34 cellular contexts compared by ENCODE assay signal in genomic region chr9:17782750-17783149, GRCh38.
"Had no signal": no experiment of that assay in that cellular context is flagged by ENCODE, and none has a peak within 500 bp of the region (broad histone marks: within the 10 kb centered on the region; RNA-seq: fewer than 3 reads in every experiment).

No MANE protein-coding gene starts in this region.

- FAIRE-seq: endometrium, endothelial cell of umbilical vein had no signal

- H3K36me3 ChIP-seq: adrenal gland, ascending aorta, breast epithelium, cardiac muscle cell, colonic mucosa, esophagus squamous epithelium, gastroesophageal sphincter had no signal

- H3K27ac ChIP-seq: adrenal gland, ascending aorta, breast epithelium, cardiac muscle cell, colonic mucosa, epithelial cell of prostate, esophagus squamous epithelium, gastroesophageal sphincter, WERI-Rb-1 had no signal

- H3K4me1 ChIP-seq: adrenal gland, ascending aorta, breast epithelium, colonic mucosa, esophagus squamous epithelium, gastroesophageal sphincter had no signal

- DNase-seq: activated B cell treated with CpG ODN at 0.5 μM for 24 hours; activated CD4-positive, alpha-beta memory T cell treated with anti-CD3 and anti-CD28 coated beads for 36 hours; activated CD4-positive, alpha-beta T cell treated with anti-CD3 and anti-CD28 coated beads for 36 hours; activated CD4-positive, alpha-beta T cell treated with anti-CD3 and anti-CD28 coated beads, Interleukin-2, amount 10 ng/mL, durations not matched to agents 24 days and 14 days; activated CD4-positive, CD25-positive, alpha-beta regulatory T cell treated with anti-CD3 and anti-CD28 coated beads, Interleukin-2, amount 50 U/mL, for 72 hours; activated CD8-positive, alpha-beta memory T cell treated with anti-CD3 and anti-CD28 coated beads, Interleukin-2, amount 10 ng/mL, durations not matched to agents 7 days and 5 days; activated CD8-positive, alpha-beta memory T cell treated with anti-CD3 and anti-CD28 coated beads, Interleukin-2, amount 50 U/mL, for 4 hours; activated CD8-positive, alpha-beta T cell treated with anti-CD3 and anti-CD28 coated beads, Interleukin-2, amount 10 ng/mL, durations not matched to agents 7 days and 5 days; activated effector memory CD4-positive, alpha-beta T cell treated with anti-CD3 and anti-CD28 coated beads, Interleukin-2, amount 50 U/mL, for 16 hours; activated naive CD4-positive, alpha-beta T cell treated with anti-CD3 and anti-CD28 coated beads for 36 hours; activated naive CD8-positive, alpha-beta T cell treated with anti-CD3 and anti-CD28 coated beads for 36 hours; activated naive CD8-positive, alpha-beta T cell treated with anti-CD3 and anti-CD28 coated beads, Interleukin-2, amount 50 U/mL, for 24 hours; activated T-cell treated with anti-CD3 and anti-CD28 coated beads, Interleukin-2, amount 50 U/mL, for 1 hour; activated T-cell treated with anti-CD3 and anti-CD28 coated beads, Interleukin-2, amount 50 U/mL, for 48 hours; adrenal gland; amygdala; central memory CD4-positive, alpha-beta T cell; cerebellar nuclear complex; colonic mucosa; effector CD8-positive, alpha-beta T cell; esophagus squamous epithelium; foreskin melanocyte; head of caudate nucleus; T-helper 1 cell; T-helper 17 cell; T1000; WERI-Rb-1 had no signal

- H3K27me3 ChIP-seq: adrenal gland, ascending aorta, breast epithelium, cardiac muscle cell, colonic mucosa, esophagus squamous epithelium, gastroesophageal sphincter had no signal

- H3K4me3 ChIP-seq: adrenal gland, ascending aorta, breast epithelium, cardiac muscle cell, colonic mucosa, esophagus squamous epithelium, gastroesophageal sphincter had no signal

- H3K9me3 ChIP-seq: adrenal gland, ascending aorta, breast epithelium, colonic mucosa, esophagus squamous epithelium, gastroesophageal sphincter had no signal

- ATAC-seq: activated CD4-positive, alpha-beta T cell treated with anti-CD3 and anti-CD28 coated beads for 36 hours; activated CD8-positive, alpha-beta memory T cell treated with anti-CD3 and anti-CD28 coated beads, Interleukin-2, amount 10 ng/mL, durations not matched to agents 7 days and 5 days; activated CD8-positive, alpha-beta T cell treated with anti-CD3 and anti-CD28 coated beads, Interleukin-2, amount 10 ng/mL, durations not matched to agents 7 days and 5 days; activated naive CD8-positive, alpha-beta T cell treated with anti-CD3 and anti-CD28 coated beads, Interleukin-2, amount 50 U/mL, for 24 hours; gastroesophageal sphincter; T-helper 17 cell had no signal
